21 cellular contexts compared by ENCODE assay signal in the genomic region with DNA sequence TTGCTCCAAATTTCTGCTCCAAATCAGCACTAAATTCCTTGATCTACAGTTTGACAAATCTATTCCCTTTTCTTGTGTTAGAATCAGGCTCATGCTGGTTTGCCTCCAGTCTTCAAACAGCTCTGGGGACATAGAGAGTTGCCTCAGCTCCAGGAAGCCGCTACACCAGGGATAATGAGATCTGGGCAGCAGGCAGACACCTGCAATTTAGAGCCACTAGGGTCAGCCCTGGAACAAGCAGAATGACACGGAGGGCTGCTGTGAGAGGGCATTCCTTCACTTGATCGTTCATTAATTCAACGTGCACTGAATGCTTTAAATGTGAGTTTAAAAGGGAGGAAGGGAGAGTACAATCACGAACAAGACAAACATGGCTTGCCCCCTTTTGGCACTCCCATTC.
"Had no signal": no experiment of that assay in that cellular context is flagged by ENCODE, and none has a peak within 500 bp of the region (broad histone marks: within the 10 kb centered on the region; RNA-seq: fewer than 3 reads in every experiment).

No MANE protein-coding gene starts in this region.

- H3K4me3 Mint-ChIP-seq: naive thymus-derived CD4-positive, alpha-beta T cell; neural crest cell; stimulated activated effector memory CD8-positive, alpha-beta T cell treated with anti-CD3 and anti-CD28 coated beads, Interleukin-12 subunit alpha, Interleukin-12 subunit beta, amount 100 ng/mL, for 72 hours; type B pancreatic cell had no signal

- DNase-seq: effector memory CD4-positive, alpha-beta T cell; glutamatergic neuron; kidney glomerular epithelial cell; mesendoderm; naive thymus-derived CD4-positive, alpha-beta T cell; occipital lobe; pancreas; retina; right lobe of liver; stimulated activated CD4-positive, alpha-beta T cell treated with anti-CD3 and anti-CD28 coated beads, Interleukin-4, amount 100 ng/mL, for 1 hour; stimulated activated CD8-positive, alpha-beta memory T cell treated with anti-CD3 and anti-CD28 coated beads, Interleukin-4, amount 100 ng/mL, for 48 hours; stimulated activated naive CD8-positive, alpha-beta T cell treated with anti-CD3 and anti-CD28 coated beads, Interleukin-15, Interleukin-2, amounts not matched to agents 100 U/mL and 50 U/mL, for 24 hours; thyroid gland had no signal

- H3K4me1 ChIP-seq: pancreas, prostate gland, thyroid gland had no signal

- H3K27me3 ChIP-seq: pancreas, right lobe of liver, thyroid gland had no signal

- ATAC-seq: gastroesophageal sphincter; naive thymus-derived CD4-positive, alpha-beta T cell; pancreas; right lobe of liver; stimulated activated effector memory CD8-positive, alpha-beta T cell treated with anti-CD3 and anti-CD28 coated beads, Interleukin-12 subunit alpha, Interleukin-12 subunit beta, amount 100 ng/mL, for 72 hours; stimulated activated naive CD8-positive, alpha-beta T cell treated with anti-CD3 and anti-CD28 coated beads, Interleukin-15, Interleukin-2, amounts not matched to agents 100 U/mL and 50 U/mL, for 24 hours had no signal

- H3K9me3 ChIP-seq: esophagus muscularis mucosa, pancreas, prostate gland, right lobe of liver, suprapubic skin, thyroid gland had no signal

- H3K4me3 ChIP-seq: esophagus muscularis mucosa, gastroesophageal sphincter, pancreas, prostate gland, right lobe of liver, suprapubic skin, thyroid gland had no signal

- H3K27ac Mint-ChIP-seq: stimulated activated effector memory CD8-positive, alpha-beta T cell treated with anti-CD3 and anti-CD28 coated beads, Interleukin-12 subunit alpha, Interleukin-12 subunit beta, amount 100 ng/mL, for 72 hours; type B pancreatic cell had no signal

- H3K36me3 ChIP-seq: esophagus muscularis mucosa, gastroesophageal sphincter, pancreas, prostate gland, right lobe of liver, suprapubic skin, thyroid gland had no signal

- H3K27ac ChIP-seq: epithelial cell of prostate, esophagus muscularis mucosa, gastroesophageal sphincter, pancreas, prostate gland, right lobe of liver, suprapubic skin, thyroid gland had no signal

- H3K36me3 Mint-ChIP-seq: type B pancreatic cell had no signal

- H3K9me3 Mint-ChIP-seq: stimulated activated effector memory CD8-positive, alpha-beta T cell treated with anti-CD3 and anti-CD28 coated beads, Interleukin-12 subunit alpha, Interleukin-12 subunit beta, amount 100 ng/mL, for 72 hours had no signal
